ENCODE assay signal across 19 cellular contexts in the genomic region with DNA sequence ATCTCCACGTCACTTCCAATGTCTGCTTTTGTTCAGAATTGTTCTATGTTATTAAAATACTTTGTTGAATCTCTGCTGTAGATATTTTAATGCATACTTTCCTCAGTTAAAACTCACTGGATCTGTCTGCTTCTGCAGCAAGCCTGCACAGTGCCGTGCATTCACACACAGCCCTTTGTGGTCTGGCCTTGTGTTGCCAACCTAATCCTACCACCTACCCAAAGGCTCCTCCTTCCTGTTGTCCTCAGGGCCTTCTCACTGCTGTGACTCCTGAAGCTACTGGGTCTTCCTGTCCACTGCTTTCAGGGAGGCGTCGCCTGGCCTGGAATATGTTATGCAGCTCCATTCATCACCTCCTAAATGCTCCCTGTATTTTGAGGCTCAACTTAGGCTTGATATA.
DNase-seq lines count a peak whose midpoint lies in the region; ATAC-seq and TF ChIP-seq lines count a peak whose summit lies in the region.
"Had no signal": no experiment of that assay in that cellular context is flagged by ENCODE, and none has a peak within 500 bp of the region (broad histone marks: within the 10 kb centered on the region; RNA-seq: fewer than 3 reads in every experiment).

No MANE protein-coding gene starts in this region.

- H3K4me3 ChIP-seq in mesendoderm (ENCODE audit: low read length) (no peak overlapping the region), suprapubic skin (no peak overlapping the region)
- H3K4me3 ChIP-seq: body of pancreas, heart right ventricle, sigmoid colon, vagina had no signal

- POLR2A ChIA-PET in activated CD8-positive, alpha-beta T cell treated with anti-CD3 and anti-CD28 coated beads, Interleukin-2, amount 10 ng/mL, durations not matched to agents 7 days and 5 days (lab: Charles Lee), result interaction anchor here (0.7 to 1.1 kb wide), 2 partner anchors 15 to 65 kb away, joined by 3 read pairs; no protein-coding TSS in a partner anchor

- no peak overlapping the region for H3K23ac ChIP-seq in mesendoderm (ENCODE audit: low read length)

- H3K4me1 ChIP-seq in mesendoderm (ENCODE audit: control insufficient read depth, low read depth, low read length), result no peaks in the 10 kb centered on the region
- peaks cover 11% of the 10 kb centered on the region for H3K4me1 ChIP-seq in suprapubic skin

- no CpG with 5 or more reads among the region's 4 CpGs for WGBS in mesendoderm (ENCODE audit: extremely low coverage, insufficient coverage, low lambda C conversion rate)
- WGBS in suprapubic skin, result 85% methylated on average over 4 of the region's 4 CpGs

- H3K27ac Mint-ChIP-seq in activated naive CD4-positive, alpha-beta T cell treated with anti-CD3 and anti-CD28 coated beads, Interleukin-2, amount 10 ng/mL, durations not matched to agents 7 days and 5 days, result peak overlapping the region; percentile 76
- H3K27ac Mint-ChIP-seq in activated CD8-positive, alpha-beta T cell treated with anti-CD3 and anti-CD28 coated beads, Interleukin-2, amount 10 ng/mL, durations not matched to agents 7 days and 5 days, result peak overlapping the region; percentile 69
- peak overlapping the region; percentile 49 to 76 for H3K27ac Mint-ChIP-seq in stimulated activated naive CD8-positive, alpha-beta T cell treated with anti-CD3 and anti-CD28 coated beads, Interleukin-15, amount 100 ng/mL, for 72 hours

- no peak overlapping the region for H2AK5ac ChIP-seq in mesendoderm (ENCODE audit: low read length)

- no peak overlapping the region for H2BK120ac ChIP-seq in mesendoderm (ENCODE audit: low read depth, low read length)

- no peak for TF ChIP-seq POLR2A in suprapubic skin (IDR thresholded peaks at IDR 0.05)

- no peak overlapping the region for H3K4me3 Mint-ChIP-seq in activated naive CD4-positive, alpha-beta T cell treated with anti-CD3 and anti-CD28 coated beads, Interleukin-2, amount 10 ng/mL, durations not matched to agents 7 days and 5 days
- H3K4me3 Mint-ChIP-seq in activated CD8-positive, alpha-beta T cell treated with anti-CD3 and anti-CD28 coated beads, Interleukin-2, amount 10 ng/mL, durations not matched to agents 7 days and 5 days, result no peak overlapping the region
- H3K4me3 Mint-ChIP-seq in stimulated activated naive CD8-positive, alpha-beta T cell treated with anti-CD3 and anti-CD28 coated beads, Interleukin-15, amount 100 ng/mL, for 72 hours, result peak overlapping the region in 1 of 2 donors; percentile 1

- H4K8ac ChIP-seq in mesendoderm (ENCODE audit: low read depth, low read length), result no peak overlapping the region

- no peak overlapping the region for H3K56ac ChIP-seq in mesendoderm (ENCODE audit: low read length)

- H3K9ac ChIP-seq in mesendoderm (ENCODE audit: low read length), result no peak overlapping the region
- H3K9ac ChIP-seq: parathyroid adenoma had no signal

- TF ChIP-seq EP300 in suprapubic skin (IDR thresholded peaks at IDR 0.05), result no peak

- H4K5ac ChIP-seq in mesendoderm (ENCODE audit: low read length), result no peak overlapping the region

- no peak overlapping the region for H3K4ac ChIP-seq in mesendoderm (ENCODE audit: low read depth, low read length)

- H3K27me3 Mint-ChIP-seq in activated naive CD4-positive, alpha-beta T cell treated with anti-CD3 and anti-CD28 coated beads, Interleukin-2, amount 10 ng/mL, durations not matched to agents 7 days and 5 days, result no peaks in the 10 kb centered on the region
- no peaks in the 10 kb centered on the region for H3K27me3 Mint-ChIP-seq in activated CD8-positive, alpha-beta T cell treated with anti-CD3 and anti-CD28 coated beads, Interleukin-2, amount 10 ng/mL, durations not matched to agents 7 days and 5 days (ENCODE audit: low read depth)
- H3K27me3 Mint-ChIP-seq in stimulated activated naive CD8-positive, alpha-beta T cell treated with anti-CD3 and anti-CD28 coated beads, Interleukin-15, amount 100 ng/mL, for 72 hours, result no peaks in the 10 kb centered on the region

- peaks cover 53% of the 10 kb centered on the region for H3K4me1 Mint-ChIP-seq in activated naive CD4-positive, alpha-beta T cell treated with anti-CD3 and anti-CD28 coated beads, Interleukin-2, amount 10 ng/mL, durations not matched to agents 7 days and 5 days
- peaks cover 62% of the 10 kb centered on the region for H3K4me1 Mint-ChIP-seq in activated CD8-positive, alpha-beta T cell treated with anti-CD3 and anti-CD28 coated beads, Interleukin-2, amount 10 ng/mL, durations not matched to agents 7 days and 5 days (ENCODE audit: low read depth)
- peaks cover 84% of the 10 kb centered on the region for H3K4me1 Mint-ChIP-seq in stimulated activated naive CD8-positive, alpha-beta T cell treated with anti-CD3 and anti-CD28 coated beads, Interleukin-15, amount 100 ng/mL, for 72 hours

- peak; percentile 60 for ATAC-seq in activated CD8-positive, alpha-beta T cell treated with anti-CD3 and anti-CD28 coated beads, Interleukin-2, amount 10 ng/mL, durations not matched to agents 7 days and 5 days
- peak; percentile 55 for ATAC-seq in stimulated activated naive CD8-positive, alpha-beta T cell treated with anti-CD3 and anti-CD28 coated beads, Interleukin-15, amount 100 ng/mL, for 72 hours
- no peak for ATAC-seq in GM21723 (IDR thresholded peaks at IDR 0.05; ENCODE audit: unreplicated experiment)
- ATAC-seq: body of pancreas had no signal

- H3K36me3 ChIP-seq in mesendoderm (ENCODE audit: control insufficient read depth, insufficient read depth, low read length), result peaks cover 2% of the 10 kb centered on the region
- peaks cover 31% of the 10 kb centered on the region for H3K36me3 ChIP-seq in suprapubic skin

- H3K79me2 ChIP-seq in mesendoderm (ENCODE audit: control insufficient read depth, insufficient read depth, low read length), result peaks cover 34% of the 10 kb centered on the region

- H2BK5ac ChIP-seq in mesendoderm (ENCODE audit: low read length), result no peak overlapping the region

- CTCF ChIA-PET in activated naive CD4-positive, alpha-beta T cell treated with anti-CD3 and anti-CD28 coated beads, Interleukin-2, amount 10 ng/mL, durations not matched to agents 7 days and 5 days (lab: Charles Lee), result interaction anchor here (1.3 kb wide), 1 partner anchor 56 kb away, joined by 3 read pairs; no protein-coding TSS in a partner anchor
- CTCF ChIA-PET in activated CD8-positive, alpha-beta T cell treated with anti-CD3 and anti-CD28 coated beads, Interleukin-2, amount 10 ng/mL, durations not matched to agents 7 days and 5 days (lab: Charles Lee), result no interaction called here

- H3K27me3 ChIP-seq in mesendoderm (ENCODE audit: insufficient read depth, low read length, poor library complexity) (no peaks in the 10 kb centered on the region), suprapubic skin (no peaks in the 10 kb centered on the region)
- H3K27me3 ChIP-seq: body of pancreas, heart right ventricle, sigmoid colon, vagina had no signal

- H3K9me3 Mint-ChIP-seq in activated naive CD4-positive, alpha-beta T cell treated with anti-CD3 and anti-CD28 coated beads, Interleukin-2, amount 10 ng/mL, durations not matched to agents 7 days and 5 days, result no peaks in the 10 kb centered on the region
- H3K9me3 Mint-ChIP-seq in activated CD8-positive, alpha-beta T cell treated with anti-CD3 and anti-CD28 coated beads, Interleukin-2, amount 10 ng/mL, durations not matched to agents 7 days and 5 days (ENCODE audit: insufficient read depth), result no peaks in the 10 kb centered on the region
- no peaks in the 10 kb centered on the region for H3K9me3 Mint-ChIP-seq in stimulated activated naive CD8-positive, alpha-beta T cell treated with anti-CD3 and anti-CD28 coated beads, Interleukin-15, amount 100 ng/mL, for 72 hours

- no peak for DNase-seq in activated naive CD4-positive, alpha-beta T cell treated with anti-CD3 and anti-CD28 coated beads, Interleukin-2, amount 10 ng/mL, durations not matched to agents 7 days and 5 days
- DNase-seq in activated naive CD4-positive, alpha-beta T cell treated with Interleukin-2 at 50 U/mL for 16 hours, result no peak
- no peak for DNase-seq in activated CD8-positive, alpha-beta T cell treated with anti-CD3 and anti-CD28 coated beads, Interleukin-2, amount 10 ng/mL, durations not matched to agents 7 days and 5 days
- peak; percentile 25 for DNase-seq in mesendoderm
- DNase-seq in stimulated activated naive CD8-positive, alpha-beta T cell treated with anti-CD3 and anti-CD28 coated beads, Interleukin-15, amount 100 ng/mL, for 72 hours, result no peak
- DNase-seq in suprapubic skin (ENCODE audit: low spot score in 2 of 2), result no peak
- no peak for DNase-seq in HuH-7 (ENCODE audit: low spot score)
- DNase-seq: activated CD4-positive, alpha-beta T cell treated with anti-CD3 and anti-CD28 coated beads, Interleukin-2, amount 50 U/mL, for 48 hours; activated gamma-delta T cell treated with Interleukin-2 at 50 U/mL for 16 hours; body of pancreas; DMS79; H7; heart right ventricle; NCI-H2171; NCI-H526 treated with DMSO at 0.1 percent for 48 hours; sigmoid colon had no signal

- no peak overlapping the region for H2BK15ac ChIP-seq in mesendoderm (replicated peaks; ENCODE audit: low read depth)

- H3K79me1 ChIP-seq in mesendoderm (ENCODE audit: low read length), result peaks cover 21% of the 10 kb centered on the region

- H3K27ac ChIP-seq in mesendoderm (ENCODE audit: low read depth, low read length) (no peak overlapping the region), suprapubic skin (no peak overlapping the region)
- H3K27ac ChIP-seq: body of pancreas, parathyroid adenoma, vagina had no signal

- no peaks in the 10 kb centered on the region for H3K9me3 ChIP-seq in suprapubic skin
- H3K9me3 ChIP-seq: body of pancreas, heart right ventricle, sigmoid colon, vagina had no signal

- no peak overlapping the region for H3K4me2 ChIP-seq in mesendoderm (ENCODE audit: low read length)

- no peak overlapping the region for H3K18ac ChIP-seq in mesendoderm (ENCODE audit: low read length)

- peaks cover 72% of the 10 kb centered on the region for H3K36me3 Mint-ChIP-seq in activated naive CD4-positive, alpha-beta T cell treated with anti-CD3 and anti-CD28 coated beads, Interleukin-2, amount 10 ng/mL, durations not matched to agents 7 days and 5 days
- peaks cover 80% of the 10 kb centered on the region for H3K36me3 Mint-ChIP-seq in activated CD8-positive, alpha-beta T cell treated with anti-CD3 and anti-CD28 coated beads, Interleukin-2, amount 10 ng/mL, durations not matched to agents 7 days and 5 days (ENCODE audit: low read depth)

- TF ChIP-seq CTCF in suprapubic skin (IDR thresholded peaks at IDR 0.05), result no peak
